In genomic region chr15:68580026-68580882, GRCh38 we compare ENCODE assay signal across 10 cellular contexts. TPM values are rescaled to one million over a fixed set of nuclear protein-coding genes. Genes with fewer than 3 reads are reported as not detected.
A peak's percentile ranks its signal among the peaks of the same experiment; 100 is the strongest.
DNase-seq lines count a peak whose midpoint lies in the region; ATAC-seq and TF ChIP-seq lines count a peak whose summit lies in the region.
"Had no signal": no experiment of that assay in that cellular context is flagged by ENCODE, and none has a peak within 500 bp of the region (broad histone marks: within the 10 kb centered on the region; RNA-seq: fewer than 3 reads in every experiment).

No MANE protein-coding gene starts in this region.

- H3K4me3 ChIP-seq in epithelial cell of proximal tubule (ENCODE audit: low read depth, low read length) (peak overlapping the region; percentile 66), uterus (peak overlapping the region in 1 of 2 donors; percentile 60)

- peak; percentile 64 for ATAC-seq in Right ventricle myocardium inferior
- ATAC-seq in natural killer cell treated with Interleukin-12 subunit alpha and Interleukin-12 subunit beta and Interleukin-15 and Interleukin-18, amount 100 ng/mL, for 72 hours = no peak
- no peak for ATAC-seq in stimulated activated memory B cell treated with anti-CD40 and anti-IgM and Interleukin-4, amounts not matched to agents 10 μg/mL and 1 μg/mL and 100 μg/mL, for 72 hours

- peak overlapping the region; percentile 75 to 90 for H3K27ac ChIP-seq in uterus
- H3K27ac ChIP-seq: neutrophil had no signal

- peak overlapping the region; percentile 11 for H3K4me3 Mint-ChIP-seq in natural killer cell treated with Interleukin-12 subunit alpha and Interleukin-12 subunit beta and Interleukin-15 and Interleukin-18, amount 100 ng/mL, for 72 hours
- H3K4me3 Mint-ChIP-seq in stimulated activated memory B cell treated with anti-CD40 and anti-IgM and Interleukin-4, amounts not matched to agents 10 μg/mL and 1 μg/mL and 100 μg/mL, for 72 hours = no peak overlapping the region

- H3K27me3 Mint-ChIP-seq in natural killer cell treated with Interleukin-12 subunit alpha and Interleukin-12 subunit beta and Interleukin-15 and Interleukin-18, amount 100 ng/mL, for 72 hours = peaks cover 29 to 38% of the 10 kb centered on the region in 2 donors
- peaks cover 49% of the 10 kb centered on the region for H3K27me3 Mint-ChIP-seq in stimulated activated memory B cell treated with anti-CD40 and anti-IgM and Interleukin-4, amounts not matched to agents 10 μg/mL and 1 μg/mL and 100 μg/mL, for 72 hours

- peaks cover 0 to under 1% of the 10 kb centered on the region in 2 donors for H3K4me1 ChIP-seq in uterus

- H3K9me3 ChIP-seq in uterus = no peaks in the 10 kb centered on the region
- H3K9me3 ChIP-seq: neutrophil had no signal

- no peaks in the 10 kb centered on the region for H3K36me3 ChIP-seq in uterus
- H3K36me3 ChIP-seq: neutrophil had no signal

- H3K4me1 Mint-ChIP-seq in natural killer cell treated with Interleukin-12 subunit alpha and Interleukin-12 subunit beta and Interleukin-15 and Interleukin-18, amount 100 ng/mL, for 72 hours (ENCODE audit: low read depth in 2 of 2) = peaks cover 6 to 10% of the 10 kb centered on the region in 2 donors
- H3K4me1 Mint-ChIP-seq in stimulated activated memory B cell treated with anti-CD40 and anti-IgM and Interleukin-4, amounts not matched to agents 10 μg/mL and 1 μg/mL and 100 μg/mL, for 72 hours = peaks cover 32% of the 10 kb centered on the region

- H3K27ac Mint-ChIP-seq in natural killer cell treated with Interleukin-12 subunit alpha and Interleukin-12 subunit beta and Interleukin-15 and Interleukin-18, amount 100 ng/mL, for 72 hours = no peak overlapping the region
- no peak overlapping the region for H3K27ac Mint-ChIP-seq in stimulated activated memory B cell treated with anti-CD40 and anti-IgM and Interleukin-4, amounts not matched to agents 10 μg/mL and 1 μg/mL and 100 μg/mL, for 72 hours

- DNase-seq in Right ventricle myocardium inferior (ENCODE audit: missing footprints) = no peak
- no peak for DNase-seq in cardiac septum (ENCODE audit: low spot score)
- DNase-seq in epithelial cell of proximal tubule (ENCODE audit: low read depth) = no peak
- DNase-seq in natural killer cell treated with Interleukin-12 subunit alpha and Interleukin-12 subunit beta and Interleukin-15 and Interleukin-18, amount 100 ng/mL, for 72 hours (ENCODE audit: low spot score) = no peak
- no peak for DNase-seq in uterus
- no peak for DNase-seq in NCI-H1694 treated with DMSO at 0.1 percent for 48 hours (lab: John Stamatoyannopoulos, UW)
- no peak for DNase-seq in NCI-H1436 treated with DMSO at 0.1 percent for 48 hours (lab: John Stamatoyannopoulos, UW)
- DNase-seq: activated CD8-positive, alpha-beta memory T cell treated with anti-CD3 and anti-CD28 coated beads, Interleukin-2, amount 50 U/mL, for 48 hours had no signal

- no peaks in the 10 kb centered on the region for H3K36me3 Mint-ChIP-seq in natural killer cell treated with Interleukin-12 subunit alpha and Interleukin-12 subunit beta and Interleukin-15 and Interleukin-18, amount 100 ng/mL, for 72 hours
- H3K36me3 Mint-ChIP-seq in stimulated activated memory B cell treated with anti-CD40 and anti-IgM and Interleukin-4, amounts not matched to agents 10 μg/mL and 1 μg/mL and 100 μg/mL, for 72 hours = no peaks in the 10 kb centered on the region

- no peaks in the 10 kb centered on the region for H3K27me3 ChIP-seq in uterus

- TF ChIP-seq CTCF in epithelial cell of proximal tubule (conservative IDR thresholded peaks at IDR 0.05; ENCODE audit: low read depth, low read length) (no peak), uterus (IDR thresholded peaks at IDR 0.05) (no peak)

- intact Hi-C loops in Right ventricle myocardium inferior (cut with DNase I) (no loop called here), cardiac septum (cut with DNase I) (loop anchor here (10.0 kb wide), 1 partner anchor 55 kb away; no protein-coding TSS in a partner anchor), uterus (cut with DNase I; ENCODE audit: low total_unique reads) (no loop called here)

- no peak for TF ChIP-seq POLR2A in uterus (IDR thresholded peaks at IDR 0.05)

- no peaks in the 10 kb centered on the region for H3K9me3 Mint-ChIP-seq in natural killer cell treated with Interleukin-12 subunit alpha and Interleukin-12 subunit beta and Interleukin-15 and Interleukin-18, amount 100 ng/mL, for 72 hours
- H3K9me3 Mint-ChIP-seq in stimulated activated memory B cell treated with anti-CD40 and anti-IgM and Interleukin-4, amounts not matched to agents 10 μg/mL and 1 μg/mL and 100 μg/mL, for 72 hours = no peaks in the 10 kb centered on the region

RNA-seq across cellular contexts. Expression of gene CORO2B, which starts 1.5 kb away (rescaled TPM):
- total RNA-seq in Right ventricle myocardium inferior = 8.5 TPM
- total RNA-seq in cardiac septum = 2.7 TPM
- total RNA-seq in epithelial cell of proximal tubule = 13.5 and 18.3 TPM in 2 replicates
- total RNA-seq in natural killer cell treated with Interleukin-12 subunit alpha and Interleukin-12 subunit beta and Interleukin-15 and Interleukin-18, amount 100 ng/mL, for 72 hours = not detected
- total RNA-seq in uterus = 10 to 100 TPM in 1 of 4 donors, 1 to 10 TPM in 3; 1.3 to 18.2 (median 7.0) TPM
